Comparison of ENCODE assay signal across 8 cellular contexts in the genomic region with DNA sequence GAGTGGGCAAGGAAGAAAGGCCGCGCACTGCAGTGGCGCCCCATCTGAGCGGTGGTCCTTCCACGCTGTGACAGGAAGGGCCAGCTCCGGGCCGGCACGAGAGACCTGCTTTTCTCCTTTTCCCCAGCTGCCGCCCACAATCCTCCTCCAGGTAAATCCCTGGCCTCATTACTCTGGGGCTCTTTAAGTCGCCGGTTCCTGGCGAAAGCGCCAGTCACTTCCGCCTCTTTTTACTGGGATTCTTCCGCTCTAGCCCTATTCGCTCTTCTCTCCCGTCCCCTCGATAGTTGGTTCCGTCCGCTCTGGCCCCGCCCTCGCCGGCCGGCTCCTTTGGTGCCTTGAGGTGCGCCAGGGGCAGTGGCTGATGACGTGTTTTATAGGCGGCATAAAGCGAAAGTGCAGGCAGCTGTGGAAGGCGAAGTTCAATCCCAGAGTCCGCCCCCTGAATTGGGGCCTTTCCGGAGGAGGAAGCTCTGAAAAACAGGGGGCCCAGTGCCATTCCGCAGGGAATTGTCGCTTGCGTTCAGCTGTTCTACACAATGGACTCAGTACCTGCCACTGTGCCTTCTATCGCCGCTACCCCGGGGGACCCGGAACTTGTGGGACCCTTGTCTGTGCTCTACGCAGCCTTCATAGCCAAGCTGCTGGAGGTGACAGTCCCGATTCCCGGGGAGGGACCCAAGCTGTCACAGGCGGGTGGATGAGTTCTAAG. TPM values are rescaled to one million over a fixed set of nuclear protein-coding genes. Genes with fewer than 3 reads are reported as not detected.
A peak's percentile ranks its signal among the peaks of the same experiment; 100 is the strongest.
DNase-seq lines count a peak whose midpoint lies in the region; ATAC-seq, FAIRE-seq and TF ChIP-seq lines count a peak whose summit lies in the region.

No MANE protein-coding gene starts in this region.

- H3K4me3 ChIP-seq in WI38 (ENCODE audit: low read depth, low read length), result peak overlapping the region; percentile 97
- H3K4me3 ChIP-seq in bronchial epithelial cell (ENCODE audit: low read depth, low read length), result peak overlapping the region; percentile 91
- peak overlapping the region; percentile 100 for H3K4me3 ChIP-seq in iPS-20b (ENCODE audit: low read length)
- H3K4me3 ChIP-seq in skeletal muscle tissue (ENCODE audit: low read length in 3 of 3), result peak overlapping the region; percentile 96 to 99 (median 98)

- H3K36me3 ChIP-seq in bronchial epithelial cell (ENCODE audit: control insufficient read depth, insufficient read depth, low read length) (no peaks in the 10 kb centered on the region), iPS-20b (ENCODE audit: insufficient read depth, low read depth, low read length) (peaks cover 29% of the 10 kb centered on the region), skeletal muscle tissue (ENCODE audit: control insufficient read depth in 3 of 3, insufficient read depth in 3 of 3, low read length in 3 of 3) (peaks cover 2 to 20% (median 9%) of the 10 kb centered on the region in 3 donors)

- H3K27me3 ChIP-seq in bronchial epithelial cell (ENCODE audit: control insufficient read depth, insufficient read depth, low read length) (no peaks in the 10 kb centered on the region), iPS-20b (ENCODE audit: insufficient read depth, low read length) (no peaks in the 10 kb centered on the region), skeletal muscle tissue (ENCODE audit: control insufficient read depth in 3 of 3, insufficient read depth in 3 of 3, low read length in 3 of 3) (no peaks in the 10 kb centered on the region)

- H3K9ac ChIP-seq in iPS-20b (ENCODE audit: low read depth, low read length) (peak overlapping the region; percentile 84), skeletal muscle tissue (ENCODE audit: low read depth in 1 of 3, low read length in 3 of 3) (peak overlapping the region; percentile 99)

- peak; percentile 7 for FAIRE-seq in bronchial epithelial cell (lab: Jason Lieb, UNC)

- DNase-seq in AG08395 (ENCODE audit: low spot score) (peak; percentile 97), NCI-H2227 (lab: John Stamatoyannopoulos, UW; ENCODE audit: unreplicated experiment) (peak; percentile 99), bronchial epithelial cell (ENCODE audit: low read depth) (peak; percentile 94)

- H3K27ac ChIP-seq in iPS-20b (ENCODE audit: low read length) (peak overlapping the region; percentile 67), skeletal muscle tissue (ENCODE audit: low read depth, low read length) (peak overlapping the region; percentile 96)

- no peaks in the 10 kb centered on the region for H3K9me3 ChIP-seq in iPS-20b (ENCODE audit: insufficient read depth, low read depth, low read length)
- no peaks in the 10 kb centered on the region for H3K9me3 ChIP-seq in skeletal muscle tissue (ENCODE audit: control insufficient read depth in 3 of 3, low read length in 3 of 3)

- ATAC-seq in GM18909 (IDR thresholded peaks at IDR 0.05; ENCODE audit: poor library complexity, unreplicated experiment) (peak; percentile 98), HG03159 (IDR thresholded peaks at IDR 0.05; ENCODE audit: unreplicated experiment) (peak; percentile 97)

- H3K4me1 ChIP-seq in iPS-20b (ENCODE audit: insufficient read depth, low read length) (no peaks in the 10 kb centered on the region), skeletal muscle tissue (ENCODE audit: control insufficient read depth in 3 of 3, insufficient read depth in 3 of 3, low read length in 3 of 3) (peaks cover 6 to 22% (median 15%) of the 10 kb centered on the region in 3 donors)

- TF ChIP-seq CTCF in WI38 (IDR thresholded peaks at IDR 0.05; ENCODE audit: low read depth, low read length) (no peak), bronchial epithelial cell (IDR thresholded peaks at IDR 0.05; ENCODE audit: insufficient read depth, low read length, severe bottlenecking) (no peak)

RNA-seq across cellular contexts. Expression of a gene that starts 26.2 kb away (rescaled TPM):
- 30.3 and 36.0 TPM in 2 replicates for total RNA-seq in bronchial epithelial cell
- 29.2 TPM for total RNA-seq in skeletal muscle tissue

RNA-seq across cellular contexts. Expression of a gene that starts 54.4 kb away (rescaled TPM):
- total RNA-seq in bronchial epithelial cell (11.6 and 14.5 TPM in 2 replicates), skeletal muscle tissue (11.0 TPM)

Comparison
In these comparisons a context has a peak if more than half of its experiments do, and no peak if none do; other contexts are left out.
1. Peak in every context shown above with its lines: DNase-seq, ATAC-seq, H3K4me3 ChIP-seq and H3K27ac ChIP-seq.